ENCODE assay signal across 14 cellular contexts in genomic region chr18:73340135-73340934, GRCh38.
DNase-seq lines count a peak whose midpoint lies in the region; TF ChIP-seq lines count a peak whose summit lies in the region.
"Had no signal": no experiment of that assay in that cellular context is flagged by ENCODE, and none has a peak within 500 bp of the region (broad histone marks: within the 10 kb centered on the region; RNA-seq: fewer than 3 reads in every experiment).

No MANE protein-coding gene starts in this region.

- peak overlapping the region; percentile 13 for H3K27ac Mint-ChIP-seq in type B pancreatic cell
- H3K27ac Mint-ChIP-seq: neural progenitor cell had no signal

- no peak overlapping the region for H3K27ac ChIP-seq in coronary artery
- H3K27ac ChIP-seq: 22Rv1, neural progenitor cell, Peyer's patch had no signal

- DNase-seq in DMS53 (lab: John Stamatoyannopoulos, UW) = peak; percentile 31
- DNase-seq in DMS53 treated with DMSO at 0.1 percent for 48 hours (lab: John Stamatoyannopoulos, UW; ENCODE audit: unreplicated experiment) = no peak
- DNase-seq in OCI-M1 (lab: John Stamatoyannopoulos, UW) = peak; percentile 46
- peak; percentile 33 to 43 for DNase-seq in foreskin fibroblast
- DNase-seq in type B pancreatic cell (ENCODE audit: extremely low spot score, unreplicated experiment) = no peak
- DNase-seq in coronary artery (ENCODE audit: low spot score) = no peak
- no peak for DNase-seq in stimulated activated CD4-positive, alpha-beta T cell treated with anti-CD3 and anti-CD28 coated beads, Interleukin-4, amount 100 ng/mL, for 1 hour
- no peak for DNase-seq in HUDEP-2 (lab: John Stamatoyannopoulos, UW; ENCODE audit: unreplicated experiment in 76 of 76)
- DNase-seq: DND-41; NCI-H2029 treated with DMSO at 0.1 percent for 48 hours; Peyer's patch; stimulated activated CD4-positive, alpha-beta T cell treated with anti-CD3 and anti-CD28 coated beads, Interleukin-1b, Interleukin-23, amount 100 ng/mL, for 48 hours had no signal

- no peak for TF ChIP-seq CTCF in foreskin fibroblast (IDR thresholded peaks at IDR 0.05; ENCODE audit: low read depth, low read length)
- TF ChIP-seq CTCF in type B pancreatic cell (conservative IDR thresholded peaks at IDR 0.05) = no peak
- no peak for TF ChIP-seq CTCF in coronary artery (IDR thresholded peaks at IDR 0.05)

- no peaks in the 10 kb centered on the region for H3K36me3 Mint-ChIP-seq in type B pancreatic cell
- H3K36me3 Mint-ChIP-seq: neural progenitor cell had no signal

- no peaks in the 10 kb centered on the region for H3K9me3 Mint-ChIP-seq in type B pancreatic cell
- H3K9me3 Mint-ChIP-seq: neural progenitor cell had no signal

- no peak overlapping the region for H3K4me3 ChIP-seq in foreskin fibroblast (ENCODE audit: low read depth in 1 of 2, low read length in 2 of 2)
- H3K4me3 ChIP-seq in coronary artery = no peak overlapping the region
- H3K4me3 ChIP-seq: neural progenitor cell, Peyer's patch had no signal

- H3K4me1 Mint-ChIP-seq in type B pancreatic cell (ENCODE audit: unreplicated experiment) = no peaks in the 10 kb centered on the region
- H3K4me1 Mint-ChIP-seq: neural progenitor cell had no signal

- H3K27me3 Mint-ChIP-seq in type B pancreatic cell = no peaks in the 10 kb centered on the region

- peak overlapping the region; percentile 15 for H3K4me3 Mint-ChIP-seq in type B pancreatic cell
- H3K4me3 Mint-ChIP-seq: neural progenitor cell had no signal

Comparison
In these comparisons a context has a peak if more than half of its experiments do, and no peak if none do; other contexts are left out.
1. DNase-seq: peak in DMS53 (single experiment), OCI-M1 (single experiment) and foreskin fibroblast (2 of 2); none in DMS53 treated with DMSO at 0.1 percent for 48 hours (single experiment), type B pancreatic cell (single experiment), coronary artery (single experiment), stimulated activated CD4-positive, alpha-beta T cell treated with anti-CD3 and anti-CD28 coated beads, Interleukin-4, amount 100 ng/mL, for 1 hour (single experiment) and HUDEP-2 (0 of 76).